In the genomic region with DNA sequence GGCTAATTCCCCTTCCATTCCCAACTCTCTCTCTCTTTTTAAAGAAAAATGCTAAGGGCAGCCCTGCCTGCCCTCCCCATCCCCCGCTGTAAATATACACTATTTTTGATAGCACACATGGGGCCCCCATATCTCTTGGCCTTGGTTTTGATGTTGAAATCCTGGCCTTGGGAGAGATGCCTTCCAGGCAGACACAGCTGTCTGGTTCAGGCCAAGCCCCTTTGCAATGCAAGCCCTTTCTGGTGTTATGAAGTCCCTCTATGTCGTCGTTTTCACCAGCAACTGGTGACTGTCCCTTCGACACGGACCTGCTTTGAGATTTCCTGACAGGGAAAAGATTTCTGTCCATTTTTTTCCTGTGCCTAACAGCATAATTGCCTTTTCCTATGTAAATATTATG, we compare ENCODE assay signal across 22 cellular contexts. TPM values are rescaled to one million over a fixed set of nuclear protein-coding genes. Genes with fewer than 3 reads are reported as not detected.
DNase-seq lines count a peak whose midpoint lies in the region; ATAC-seq lines count a peak whose summit lies in the region.
"Had no signal": no experiment of that assay in that cellular context is flagged by ENCODE, and none has a peak within 500 bp of the region (broad histone marks: within the 10 kb centered on the region; RNA-seq: fewer than 3 reads in every experiment).

No MANE protein-coding gene starts in this region.

- no peaks in the 10 kb centered on the region for H3K9me3 Mint-ChIP-seq in activated CD8-positive, alpha-beta memory T cell treated with anti-CD3 and anti-CD28 coated beads, Interleukin-2, amount 10 ng/mL, durations not matched to agents 7 days and 5 days (ENCODE audit: low read depth)
- H3K9me3 Mint-ChIP-seq in central memory CD8-positive, alpha-beta T cell, result no peaks in the 10 kb centered on the region
- peaks cover 0 to 7% (median 0%) of the 10 kb centered on the region in 11 donors for H3K9me3 Mint-ChIP-seq in naive thymus-derived CD4-positive, alpha-beta T cell

- no peak for DNase-seq in activated CD8-positive, alpha-beta memory T cell treated with anti-CD3 and anti-CD28 coated beads, Interleukin-2, amount 10 ng/mL, durations not matched to agents 7 days and 5 days
- DNase-seq in activated CD8-positive, alpha-beta memory T cell treated with anti-CD3 and anti-CD28 coated beads for 24 hours, result no peak
- DNase-seq in central memory CD8-positive, alpha-beta T cell (ENCODE audit: low spot score in 2 of 2), result no peak
- no peak for DNase-seq in naive thymus-derived CD4-positive, alpha-beta T cell
- DNase-seq in T-helper 1 cell (no peak), NCI-H2081 (lab: John Stamatoyannopoulos, UW) (no peak)
- DNase-seq: activated CD4-positive, alpha-beta T cell treated with anti-CD3 and anti-CD28 coated beads, Interleukin-2, amount 50 U/mL, for 48 hours; activated T-cell treated with anti-CD3 and anti-CD28 coated beads, Interleukin-2, amount 50 U/mL, for 48 hours; amniotic stem cell; cerebellar nuclear complex; DND-41; gastrocnemius medialis; NCI-H1694 treated with DMSO at 0.1 percent for 48 hours; NCI-H69; PC-9; stimulated activated CD4-positive, alpha-beta T cell treated with anti-CD3 and anti-CD28 coated beads, Interleukin-2, amount 100 ng/mL, for 48 hours; trophoblast cell had no signal

- H3K27ac Mint-ChIP-seq in activated CD8-positive, alpha-beta memory T cell treated with anti-CD3 and anti-CD28 coated beads, Interleukin-2, amount 10 ng/mL, durations not matched to agents 7 days and 5 days, result peak overlapping the region; percentile 35
- no peak overlapping the region for H3K27ac Mint-ChIP-seq in central memory CD8-positive, alpha-beta T cell (ENCODE audit: low read depth)
- no peak overlapping the region for H3K27ac Mint-ChIP-seq in naive thymus-derived CD4-positive, alpha-beta T cell

- no peak overlapping the region for H3K4me3 ChIP-seq in naive thymus-derived CD4-positive, alpha-beta T cell (ENCODE audit: low read length)
- peak overlapping the region; percentile 48 to 86 (median 76) for H3K4me3 ChIP-seq in subcutaneous abdominal adipose tissue (ENCODE audit: low read depth in 1 of 5, low read length in 5 of 5)
- H3K4me3 ChIP-seq: gastrocnemius medialis, PC-9 had no signal

- peak overlapping the region in 4 of 5 donors; percentile 32 to 70 (median 46) for H3K9ac ChIP-seq in subcutaneous abdominal adipose tissue (ENCODE audit: low read length in 5 of 5)

- H3K27me3 ChIP-seq in naive thymus-derived CD4-positive, alpha-beta T cell (ENCODE audit: control insufficient read depth in 2 of 2, insufficient read depth in 2 of 2, low read length in 2 of 2), result peaks cover 0 to 10% of the 10 kb centered on the region in 2 donors
- peaks cover 0 to 11% (median 4%) of the 10 kb centered on the region in 5 donors for H3K27me3 ChIP-seq in subcutaneous abdominal adipose tissue (ENCODE audit: control insufficient read depth in 5 of 5, insufficient read depth in 4 of 5, low read length in 5 of 5)

- H3K4me3 Mint-ChIP-seq in activated CD8-positive, alpha-beta memory T cell treated with anti-CD3 and anti-CD28 coated beads, Interleukin-2, amount 10 ng/mL, durations not matched to agents 7 days and 5 days, result no peak overlapping the region
- peak overlapping the region; percentile 64 for H3K4me3 Mint-ChIP-seq in central memory CD8-positive, alpha-beta T cell
- peak overlapping the region in 9 of 10 donors; percentile 14 to 84 (median 47) for H3K4me3 Mint-ChIP-seq in naive thymus-derived CD4-positive, alpha-beta T cell

- H3K27ac ChIP-seq in naive thymus-derived CD4-positive, alpha-beta T cell (ENCODE audit: low read depth, low read length), result no peak overlapping the region
- peak overlapping the region; percentile 71 for H3K27ac ChIP-seq in subcutaneous abdominal adipose tissue (ENCODE audit: low read depth, low read length)
- H3K27ac ChIP-seq: gastrocnemius medialis, PC-9 had no signal

- H3K4me1 ChIP-seq in naive thymus-derived CD4-positive, alpha-beta T cell (ENCODE audit: control insufficient read depth in 2 of 2, insufficient read depth in 2 of 2, low read length in 2 of 2), result peaks cover 0 to 13% of the 10 kb centered on the region in 2 donors
- peaks cover 4 to 81% (median 62%) of the 10 kb centered on the region in 5 donors for H3K4me1 ChIP-seq in subcutaneous abdominal adipose tissue (ENCODE audit: control insufficient read depth in 5 of 5, insufficient read depth in 5 of 5, low read length in 5 of 5)

- intact Hi-C loops in naive thymus-derived CD4-positive, alpha-beta T cell (cut with micrococcal nuclease), result loop anchor here (5.0 kb wide), 2 partner anchors 332 to 518 kb away; no protein-coding TSS in a partner anchor

- no peaks in the 10 kb centered on the region for H3K36me3 ChIP-seq in naive thymus-derived CD4-positive, alpha-beta T cell (ENCODE audit: control insufficient read depth in 2 of 3, insufficient read depth in 3 of 3, low read length in 3 of 3)
- no peaks in the 10 kb centered on the region for H3K36me3 ChIP-seq in subcutaneous abdominal adipose tissue (ENCODE audit: control insufficient read depth in 5 of 5, insufficient read depth in 5 of 5, low read length in 5 of 5)
- H3K36me3 ChIP-seq: gastrocnemius medialis had no signal

- CTCF ChIA-PET in activated CD8-positive, alpha-beta memory T cell treated with anti-CD3 and anti-CD28 coated beads, Interleukin-2, amount 10 ng/mL, durations not matched to agents 7 days and 5 days (lab: Charles Lee), result no interaction called here
- CTCF ChIA-PET in naive thymus-derived CD4-positive, alpha-beta T cell (lab: Charles Lee), result interaction anchor here (0.6 kb wide), 1 partner anchor 483 kb away, joined by 3 read pairs; no protein-coding TSS in a partner anchor

- H3K9me3 ChIP-seq in naive thymus-derived CD4-positive, alpha-beta T cell (ENCODE audit: control insufficient read depth in 2 of 3, low read length in 3 of 3), result no peaks in the 10 kb centered on the region
- H3K9me3 ChIP-seq in subcutaneous abdominal adipose tissue (ENCODE audit: control insufficient read depth in 5 of 5, low read length in 5 of 5), result no peaks in the 10 kb centered on the region
- H3K9me3 ChIP-seq: gastrocnemius medialis had no signal

- peaks cover 48% of the 10 kb centered on the region for H3K27me3 Mint-ChIP-seq in activated CD8-positive, alpha-beta memory T cell treated with anti-CD3 and anti-CD28 coated beads, Interleukin-2, amount 10 ng/mL, durations not matched to agents 7 days and 5 days
- peaks cover 52% of the 10 kb centered on the region for H3K27me3 Mint-ChIP-seq in central memory CD8-positive, alpha-beta T cell
- H3K27me3 Mint-ChIP-seq in naive thymus-derived CD4-positive, alpha-beta T cell, result peaks cover 30 to 58% (median 42%) of the 10 kb centered on the region in 5 donors

- no peak for ATAC-seq in activated CD8-positive, alpha-beta memory T cell treated with anti-CD3 and anti-CD28 coated beads, Interleukin-2, amount 10 ng/mL, durations not matched to agents 7 days and 5 days
- no peak for ATAC-seq in central memory CD8-positive, alpha-beta T cell (replicated peaks; ENCODE audit: extremely low read depth, poor library complexity, severe bottlenecking)
- ATAC-seq in naive thymus-derived CD4-positive, alpha-beta T cell, result no peak
- ATAC-seq in GM18867 (IDR thresholded peaks at IDR 0.05; ENCODE audit: unreplicated experiment), result no peak
- ATAC-seq: gastrocnemius medialis had no signal

- peaks cover 2% of the 10 kb centered on the region for H3K36me3 Mint-ChIP-seq in activated CD8-positive, alpha-beta memory T cell treated with anti-CD3 and anti-CD28 coated beads, Interleukin-2, amount 10 ng/mL, durations not matched to agents 7 days and 5 days
- peaks cover 4% of the 10 kb centered on the region for H3K36me3 Mint-ChIP-seq in central memory CD8-positive, alpha-beta T cell (ENCODE audit: insufficient read depth)
- H3K36me3 Mint-ChIP-seq in naive thymus-derived CD4-positive, alpha-beta T cell, result peaks cover 0 to 7% (median 0%) of the 10 kb centered on the region in 5 donors

- H3K4me1 Mint-ChIP-seq in activated CD8-positive, alpha-beta memory T cell treated with anti-CD3 and anti-CD28 coated beads, Interleukin-2, amount 10 ng/mL, durations not matched to agents 7 days and 5 days, result peaks cover 13% of the 10 kb centered on the region
- H3K4me1 Mint-ChIP-seq in central memory CD8-positive, alpha-beta T cell, result peaks cover 23% of the 10 kb centered on the region
- H3K4me1 Mint-ChIP-seq in naive thymus-derived CD4-positive, alpha-beta T cell, result peaks cover 5 to 20% (median 10%) of the 10 kb centered on the region in 7 donors

- POLR2A ChIA-PET in naive thymus-derived CD4-positive, alpha-beta T cell (lab: Charles Lee), result no interaction called here

RNA-seq across cellular contexts. Expression of gene ADRA2A, which starts 3.0 kb away (rescaled TPM):
- total RNA-seq in activated CD8-positive, alpha-beta memory T cell treated with anti-CD3 and anti-CD28 coated beads, Interleukin-2, amount 10 ng/mL, durations not matched to agents 7 days and 5 days, result not detected
- under 1 TPM in 1 of 5 experiments, not detected in 4; 0.22 TPM for total RNA-seq in naive thymus-derived CD4-positive, alpha-beta T cell
- not detected for polyA plus RNA-seq in naive thymus-derived CD4-positive, alpha-beta T cell
- total RNA-seq: A673, M059J, PC-9 had no signal
- polyA plus RNA-seq: CD14-positive monocyte had no signal
